16 cellular contexts compared by ENCODE assay signal in the genomic region with DNA sequence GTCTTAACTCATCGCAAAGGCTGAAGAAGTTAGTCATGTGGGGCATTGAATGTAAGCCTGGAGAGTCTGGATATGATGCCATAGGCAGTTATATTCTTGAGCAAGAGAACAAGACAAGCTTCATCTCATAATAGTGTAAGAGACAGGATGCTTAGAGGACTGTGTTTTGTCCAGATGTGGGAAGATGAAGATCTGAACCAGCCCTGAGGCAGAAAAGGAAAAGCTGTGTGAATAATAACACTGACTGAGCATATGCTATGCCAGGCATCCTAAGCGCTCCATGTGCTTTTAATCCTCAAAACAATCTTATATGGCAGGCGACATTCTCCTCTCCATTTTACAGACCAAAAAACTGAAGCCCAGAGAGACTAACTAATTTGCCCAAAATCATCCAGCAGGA. TPM values are rescaled to one million over a fixed set of nuclear protein-coding genes. Genes with fewer than 3 reads are reported as not detected.
A peak's percentile ranks its signal among the peaks of the same experiment; 100 is the strongest.
DNase-seq lines count a peak whose midpoint lies in the region; ATAC-seq and TF ChIP-seq lines count a peak whose summit lies in the region.
"Had no signal": no experiment of that assay in that cellular context is flagged by ENCODE, and none has a peak within 500 bp of the region (broad histone marks: within the 10 kb centered on the region; RNA-seq: fewer than 3 reads in every experiment).

No MANE protein-coding gene starts in this region.

- no peaks in the 10 kb centered on the region for H3K9me2 ChIP-seq in SK-N-SH

- H3F3A ChIP-seq in SK-N-SH (replicated peaks; ENCODE audit: insufficient read depth): no peaks in the 10 kb centered on the region

- H3K27me3 ChIP-seq in SK-N-SH (ENCODE audit: insufficient read depth): no peaks in the 10 kb centered on the region
- H3K27me3 ChIP-seq: BLaER1 treated with 17β-estradiol and CSF1 and Interleukin-3, amounts not matched to agents 10 nM and 100 nM had no signal

- no peaks in the 10 kb centered on the region for H3K9me3 ChIP-seq in SK-N-SH
- H3K9me3 ChIP-seq: A549; BLaER1 treated with 17β-estradiol and CSF1 and Interleukin-3, amounts not matched to agents 10 nM and 100 nM; HAP-1 had no signal

- no peak for TF ChIP-seq POLR2A in GM18505 (IDR thresholded peaks at IDR 0.05; ENCODE audit: borderline replicate concordance, extremely low read depth, insufficient read depth, insufficient read length)

- TF ChIP-seq RAD21 in SK-N-SH (IDR thresholded peaks at IDR 0.05; ENCODE audit: low read length): no peak

- no peak overlapping the region for H3K27ac ChIP-seq in SK-N-SH (ENCODE audit: low read depth in 2 of 2, low read length in 1 of 2)
- H3K27ac ChIP-seq: 22Rv1; A549; BLaER1 treated with 17β-estradiol and CSF1 and Interleukin-3, amounts not matched to agents 10 nM and 100 nM; HL-60 had no signal

- H3K36me3 ChIP-seq in SK-N-SH (replicated peaks in 1 of 2; ENCODE audit: control insufficient read depth in 1 of 2, insufficient read depth in 2 of 2, low read length in 1 of 2): no peaks in the 10 kb centered on the region
- H3K36me3 ChIP-seq: BLaER1 treated with 17β-estradiol and CSF1 and Interleukin-3, amounts not matched to agents 10 nM and 100 nM; HAP-1 had no signal

- POLR2A ChIA-PET in SK-N-SH (lab: Yijun Ruan, JAX): no interaction called here

- no peaks in the 10 kb centered on the region for H3K79me2 ChIP-seq in SK-N-SH (ENCODE audit: insufficient read depth)

- no peaks in the 10 kb centered on the region for H4K20me1 ChIP-seq in SK-N-SH (ENCODE audit: insufficient read depth)
- H4K20me1 ChIP-seq: BLaER1 treated with 17β-estradiol and CSF1 and Interleukin-3, amounts not matched to agents 10 nM and 100 nM had no signal

- DNase-seq in SK-N-SH (no peak), fibroblast of mammary gland (ENCODE audit: low read depth) (peak; percentile 0), anterior cingulate cortex (lab: John Stamatoyannopoulos, UW) (no peak)
- DNase-seq: CD8-positive, alpha-beta T cell; DMS79 treated with DMSO at 0.1 percent for 48 hours; EL had no signal

- WGBS in SK-N-SH (ENCODE audit: low lambda C conversion rate): 33% methylated on average over 3 of the region's 3 CpGs

- 0 out of 4 replicates have a peak, but pooled peaks of 1 of the 2 experiments have one; percentile 41 for TF ChIP-seq EP300 in SK-N-SH (IDR thresholded peaks at IDR 0.05; ENCODE audit: borderline replicate concordance in 1 of 2, low read depth in 1 of 2, low read length in 1 of 2)

- ATAC-seq in SK-N-SH treated with all-trans-retinoic acid at 6 μM for 48 hours (no peak), HG03571 (IDR thresholded peaks at IDR 0.05; ENCODE audit: unreplicated experiment) (peak; percentile 26), GM18505 (IDR thresholded peaks at IDR 0.05; ENCODE audit: unreplicated experiment) (no peak), GM19452 (IDR thresholded peaks at IDR 0.05; ENCODE audit: unreplicated experiment) (no peak)
- ATAC-seq: A549; CD8-positive, alpha-beta T cell had no signal

- peaks cover 0 to 2% of the 10 kb centered on the region in 2 experiments; a peak in 1 of 4 replicates for H3K4me1 ChIP-seq in SK-N-SH (ENCODE audit: control insufficient read depth in 1 of 2, insufficient read depth in 2 of 2, low read depth in 1 of 2, low read length in 1 of 2)
- H3K4me1 ChIP-seq: A549; BLaER1 treated with 17β-estradiol and CSF1 and Interleukin-3, amounts not matched to agents 10 nM and 100 nM; HAP-1 had no signal

- H2AFZ ChIP-seq in SK-N-SH (ENCODE audit: low read depth): no peak overlapping the region

- TF ChIP-seq CTCF in SK-N-SH (IDR thresholded peaks at IDR 0.05) (no peak), fibroblast of mammary gland (conservative IDR thresholded peaks at IDR 0.05; ENCODE audit: control insufficient read depth, insufficient read depth, low read depth, low read length) (no peak)

- no peak overlapping the region for H3K4me2 ChIP-seq in SK-N-SH
- H3K4me2 ChIP-seq: A549; BLaER1 treated with 17β-estradiol and CSF1 and Interleukin-3, amounts not matched to agents 10 nM and 100 nM had no signal

- H3K9ac ChIP-seq in SK-N-SH: no peak overlapping the region
- H3K9ac ChIP-seq: BLaER1 treated with 17β-estradiol and CSF1 and Interleukin-3, amounts not matched to agents 10 nM and 100 nM had no signal

- CTCF ChIA-PET in SK-N-SH (lab: Yijun Ruan, JAX): interaction anchor here (0.6 to 1.8 kb wide), 5 partner anchors 11 to 261 kb away, joined by 3 to 8 read pairs (median 4); no protein-coding TSS in a partner anchor

- H3K4me3 ChIP-seq in SK-N-SH (ENCODE audit: low read depth in 2 of 2, low read length in 1 of 2) (no peak overlapping the region), fibroblast of mammary gland (ENCODE audit: control insufficient read depth, low read depth, low read length) (no peak overlapping the region)
- H3K4me3 ChIP-seq: A549; BLaER1 treated with 17β-estradiol and CSF1 and Interleukin-3, amounts not matched to agents 10 nM and 100 nM; GM12878; HAP-1 had no signal

TF ChIP-seq in SK-N-SH, 30 proteins besides CTCF, POLR2A, EP300 and RAD21:
- TF ChIP-seq FOXJ3 (CRISPR knock-in tag; IDR thresholded peaks at IDR 0.05): no peak
- TF ChIP-seq CHD2 (IDR thresholded peaks at IDR 0.05; ENCODE audit: low read length, partially characterized antibody): peak; percentile 23
- TF ChIP-seq, protein P1, sequence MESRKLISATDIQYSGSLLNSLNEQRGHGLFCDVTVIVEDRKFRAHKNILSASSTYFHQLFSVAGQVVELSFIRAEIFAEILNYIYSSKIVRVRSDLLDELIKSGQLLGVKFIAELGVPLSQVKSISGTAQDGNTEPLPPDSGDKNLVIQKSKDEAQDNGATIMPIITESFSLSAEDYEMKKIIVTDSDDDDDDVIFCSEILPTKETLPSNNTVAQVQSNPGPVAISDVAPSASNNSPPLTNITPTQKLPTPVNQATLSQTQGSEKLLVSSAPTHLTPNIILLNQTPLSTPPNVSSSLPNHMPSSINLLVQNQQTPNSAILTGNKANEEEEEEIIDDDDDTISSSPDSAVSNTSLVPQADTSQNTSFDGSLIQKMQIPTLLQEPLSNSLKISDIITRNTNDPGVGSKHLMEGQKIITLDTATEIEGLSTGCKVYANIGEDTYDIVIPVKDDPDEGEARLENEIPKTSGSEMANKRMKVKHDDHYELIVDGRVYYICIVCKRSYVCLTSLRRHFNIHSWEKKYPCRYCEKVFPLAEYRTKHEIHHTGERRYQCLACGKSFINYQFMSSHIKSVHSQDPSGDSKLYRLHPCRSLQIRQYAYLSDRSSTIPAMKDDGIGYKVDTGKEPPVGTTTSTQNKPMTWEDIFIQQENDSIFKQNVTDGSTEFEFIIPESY (IDR thresholded peaks at IDR 0.05; ENCODE audit: borderline replicate concordance, low read depth): no peak

TF ChIP-seq in SK-N-SH treated with all-trans-retinoic acid at 6 μM for 48 hours, 23 proteins besides CTCF, POLR2A, EP300 and RAD21 (continues in another document):
- no peak for TF ChIP-seq RARB (CRISPR knock-in tag; IDR thresholded peaks at IDR 0.05)
- no peak for TF ChIP-seq ISL1 (CRISPR knock-in tag; IDR thresholded peaks at IDR 0.05)
- no peak for TF ChIP-seq TCF4 (CRISPR knock-in tag; IDR thresholded peaks at IDR 0.05; ENCODE audit: borderline replicate concordance)
- TF ChIP-seq, protein P2, sequence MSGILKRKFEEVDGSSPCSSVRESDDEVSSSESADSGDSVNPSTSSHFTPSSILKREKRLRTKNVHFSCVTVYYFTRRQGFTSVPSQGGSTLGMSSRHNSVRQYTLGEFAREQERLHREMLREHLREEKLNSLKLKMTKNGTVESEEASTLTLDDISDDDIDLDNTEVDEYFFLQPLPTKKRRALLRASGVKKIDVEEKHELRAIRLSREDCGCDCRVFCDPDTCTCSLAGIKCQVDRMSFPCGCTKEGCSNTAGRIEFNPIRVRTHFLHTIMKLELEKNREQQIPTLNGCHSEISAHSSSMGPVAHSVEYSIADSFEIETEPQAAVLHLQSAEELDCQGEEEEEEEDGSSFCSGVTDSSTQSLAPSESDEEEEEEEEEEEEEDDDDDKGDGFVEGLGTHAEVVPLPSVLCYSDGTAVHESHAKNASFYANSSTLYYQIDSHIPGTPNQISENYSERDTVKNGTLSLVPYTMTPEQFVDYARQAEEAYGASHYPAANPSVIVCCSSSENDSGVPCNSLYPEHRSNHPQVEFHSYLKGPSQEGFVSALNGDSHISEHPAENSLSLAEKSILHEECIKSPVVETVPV (CRISPR knock-in tag; IDR thresholded peaks at IDR 0.05): no peak
- TF ChIP-seq BACH2 (CRISPR knock-in tag; IDR thresholded peaks at IDR 0.05; ENCODE audit: borderline replicate concordance): no peak
- no peak for TF ChIP-seq ZNF8 (CRISPR knock-in tag; IDR thresholded peaks at IDR 0.05)
- TF ChIP-seq OSR1 (CRISPR knock-in tag; IDR thresholded peaks at IDR 0.05): no peak
- no peak for TF ChIP-seq ZC3H10 (CRISPR knock-in tag; IDR thresholded peaks at IDR 0.05)
- TF ChIP-seq, protein P3, sequence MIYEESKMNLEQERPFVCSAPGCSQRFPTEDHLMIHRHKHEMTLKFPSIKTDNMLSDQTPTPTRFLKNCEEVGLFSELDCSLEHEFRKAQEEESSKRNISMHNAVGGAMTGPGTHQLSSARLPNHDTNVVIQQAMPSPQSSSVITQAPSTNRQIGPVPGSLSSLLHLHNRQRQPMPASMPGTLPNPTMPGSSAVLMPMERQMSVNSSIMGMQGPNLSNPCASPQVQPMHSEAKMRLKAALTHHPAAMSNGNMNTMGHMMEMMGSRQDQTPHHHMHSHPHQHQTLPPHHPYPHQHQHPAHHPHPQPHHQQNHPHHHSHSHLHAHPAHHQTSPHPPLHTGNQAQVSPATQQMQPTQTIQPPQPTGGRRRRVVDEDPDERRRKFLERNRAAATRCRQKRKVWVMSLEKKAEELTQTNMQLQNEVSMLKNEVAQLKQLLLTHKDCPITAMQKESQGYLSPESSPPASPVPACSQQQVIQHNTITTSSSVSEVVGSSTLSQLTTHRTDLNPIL (CRISPR knock-in tag; IDR thresholded peaks at IDR 0.05; ENCODE audit: low read depth): no peak

RNA-seq across cellular contexts. Expression of a gene that starts 56.1 kb away (rescaled TPM):
- not detected in 2 replicates for polyA plus RNA-seq in SK-N-SH (2012; rRNA removed)
- polyA plus RNA-seq in SK-N-SH (2012; cell fraction: cytosol; rRNA removed): under 0.01 and 0.01 TPM in 2 replicates
- not detected in 2 replicates for polyA plus RNA-seq in SK-N-SH (2012; cell fraction: nucleus; rRNA removed)
- polyA plus RNA-seq: GM12878 had no signal
